1 cellular context compared by ENCODE assay signal in genomic region chr17:7109461-7110322, GRCh38.
A peak's percentile ranks its signal among the peaks of the same experiment; 100 is the strongest.
TF ChIP-seq lines count a peak whose summit lies in the region.

No MANE protein-coding gene starts in this region.

TF ChIP-seq in HepG2, 621 proteins besides CTCF, POLR2A, EP300 and RAD21 (continued from another document):
- TF ChIP-seq ZNF503 (CRISPR knock-in tag; IDR thresholded peaks at IDR 0.05) (no peak), ZBTB40 (IDR thresholded peaks at IDR 0.05) (no peak), ZBTB40 (CRISPR knock-in tag; IDR thresholded peaks at IDR 0.05) (no peak), TEAD3 (CRISPR knock-in tag; optimal IDR thresholded peaks at IDR 0.05; ENCODE audit: borderline replicate concordance) (peak; percentile 18), ZFP36L2 (CRISPR knock-in tag; IDR thresholded peaks at IDR 0.05) (no peak), ZSCAN20 (CRISPR knock-in tag; IDR thresholded peaks at IDR 0.05; ENCODE audit: borderline replicate concordance) (no peak)
